ENCODE assay signal across 8 cellular contexts in the genomic region with DNA sequence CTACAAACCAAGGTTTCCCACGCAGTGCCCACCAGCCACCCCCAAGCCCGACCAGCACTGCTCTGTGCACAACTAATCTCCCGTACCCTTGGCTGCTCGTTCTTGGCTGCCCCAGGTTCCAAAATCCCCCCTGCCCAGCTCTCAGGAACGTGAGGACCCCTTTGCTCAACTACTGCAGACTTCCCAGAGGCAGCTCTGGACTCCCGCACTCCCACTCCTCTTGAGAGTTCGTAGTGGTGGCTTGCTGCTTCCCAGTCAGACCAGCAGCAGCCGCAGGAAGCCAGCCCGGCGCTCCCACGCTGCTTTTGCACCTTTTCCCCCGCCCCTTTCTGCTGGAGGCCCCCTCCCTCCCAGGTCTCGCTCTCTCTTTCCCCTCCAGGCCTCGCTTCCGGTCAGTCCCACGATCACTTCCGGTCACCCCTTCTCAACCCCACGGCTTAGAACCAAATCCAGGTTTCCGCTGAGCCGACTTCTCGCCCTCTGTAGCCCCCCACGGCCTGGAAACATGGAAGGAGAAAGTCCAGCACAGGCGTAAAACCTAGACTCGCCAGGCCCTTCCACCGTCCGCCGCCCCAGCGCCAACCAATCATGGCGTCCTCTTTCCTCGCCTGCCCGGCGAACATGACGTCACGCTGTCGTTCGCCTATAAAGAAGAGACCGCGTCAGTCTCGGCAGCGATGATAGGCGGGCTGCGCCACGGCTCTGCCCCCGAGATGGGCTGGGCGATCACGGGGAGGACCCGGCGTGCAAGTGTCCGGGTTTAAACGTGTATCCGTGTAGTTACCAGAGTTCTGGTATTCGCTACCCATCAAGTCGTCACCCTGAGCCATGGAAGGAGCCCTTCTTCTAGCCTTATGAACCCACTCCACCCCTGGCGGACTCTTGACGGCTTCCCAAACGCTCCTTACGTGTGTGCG. TPM values are rescaled to one million over a fixed set of nuclear protein-coding genes. Genes with fewer than 3 reads are reported as not detected.
DNase-seq lines count a peak whose midpoint lies in the region; ATAC-seq lines count a peak whose summit lies in the region.

TSS of gene TFCP2 (minus strand) at position 621 of the 917 bp plus-strand sequence. CDS start 713 bp downstream, outside the sequence.

- POLR2A ChIA-PET in CD8-positive, alpha-beta memory T cell (lab: Charles Lee): interaction anchor here (0.6 kb wide), 1 partner anchor 16 kb away, joined by 3 read pairs; no protein-coding TSS in a partner anchor

- peak; percentile 92 for ATAC-seq in GM19467 (IDR thresholded peaks at IDR 0.05; ENCODE audit: unreplicated experiment)
- ATAC-seq in effector memory CD8-positive, alpha-beta T cell (replicated peaks): peak; percentile 97

- peaks cover 0 to 6% (median 0%) of the 10 kb centered on the region in 3 donors for H3K36me3 Mint-ChIP-seq in CD8-positive, alpha-beta memory T cell
- H3K36me3 Mint-ChIP-seq in effector memory CD8-positive, alpha-beta T cell (ENCODE audit: insufficient read depth): no peaks in the 10 kb centered on the region

- H3K27me3 ChIP-seq in CD8-positive, alpha-beta memory T cell (ENCODE audit: insufficient read depth, low read length, poor library complexity, severe bottlenecking): no peaks in the 10 kb centered on the region

- H3K27me3 Mint-ChIP-seq in CD8-positive, alpha-beta memory T cell: no peaks in the 10 kb centered on the region
- H3K27me3 Mint-ChIP-seq in effector memory CD8-positive, alpha-beta T cell: no peaks in the 10 kb centered on the region

- CTCF ChIA-PET in CD8-positive, alpha-beta memory T cell (lab: Charles Lee): interaction anchor here (1.3 kb wide), 1 partner anchor 168 kb away, joined by 5 read pairs; no protein-coding TSS in a partner anchor

- H3K27ac Mint-ChIP-seq in CD8-positive, alpha-beta memory T cell: peak within 1 kb of the TSS in 7 of 8 donors; percentile 74 to 93 (median 83)
- no peak within 1 kb of the TSS for H3K27ac Mint-ChIP-seq in effector memory CD8-positive, alpha-beta T cell

- DNase-seq in CD8-positive, alpha-beta memory T cell: peak; percentile 89 to 95 (median 91)
- DNase-seq in HPDE6-E6E7 (ENCODE audit: extremely low spot score) (peak; percentile 95), NOMO-1 treated with DMSO at 0.1 percent for 48 hours (lab: John Stamatoyannopoulos, UW; ENCODE audit: unreplicated experiment) (peak; percentile 97), medulla oblongata (ENCODE audit: extremely low spot score) (peak; percentile 97)
- peak; percentile 87 to 91 for DNase-seq in activated CD8-positive, alpha-beta memory T cell treated with anti-CD3 and anti-CD28 coated beads for 4 hours (ENCODE audit: low read depth in 2 of 2)
- DNase-seq in effector memory CD8-positive, alpha-beta T cell: peak; percentile 91 to 93 (median 91)
- peak; percentile 86 to 91 (median 90) for DNase-seq in stimulated activated CD4-positive, alpha-beta T cell treated with anti-CD3 and anti-CD28 coated beads, TNF-alpha, amount 100 ng/mL, for 48 hours (ENCODE audit: low read depth in 3 of 3)

- H3K9me3 ChIP-seq in CD8-positive, alpha-beta memory T cell (ENCODE audit: low read length): no peaks in the 10 kb centered on the region

- H3K36me3 ChIP-seq in CD8-positive, alpha-beta memory T cell (ENCODE audit: insufficient read depth, low read length): no peaks in the 10 kb centered on the region

- H3K27ac ChIP-seq in CD8-positive, alpha-beta memory T cell (ENCODE audit: low read depth, low read length): peak within 1 kb of the TSS; percentile 99

- H3K4me1 Mint-ChIP-seq in CD8-positive, alpha-beta memory T cell: peaks cover 7 to 18% (median 16%) of the 10 kb centered on the region in 3 donors
- H3K4me1 Mint-ChIP-seq in effector memory CD8-positive, alpha-beta T cell (ENCODE audit: low read depth in 2 of 2): peaks cover 13 to 14% of the 10 kb centered on the region in 2 donors

- peak within 1 kb of the TSS in 4 of 7 donors; percentile 79 to 87 (median 84) for H3K4me3 Mint-ChIP-seq in CD8-positive, alpha-beta memory T cell
- no peak within 1 kb of the TSS for H3K4me3 Mint-ChIP-seq in effector memory CD8-positive, alpha-beta T cell

- no peaks in the 10 kb centered on the region for H3K9me3 Mint-ChIP-seq in CD8-positive, alpha-beta memory T cell
- no peaks in the 10 kb centered on the region for H3K9me3 Mint-ChIP-seq in effector memory CD8-positive, alpha-beta T cell

- H3K4me3 ChIP-seq in CD8-positive, alpha-beta memory T cell (ENCODE audit: low read length): peak within 1 kb of the TSS; percentile 94

- H3K4me1 ChIP-seq in CD8-positive, alpha-beta memory T cell (ENCODE audit: insufficient read depth, low read length): peaks cover 10% of the 10 kb centered on the region

RNA-seq across cellular contexts. Expression of gene TFCP2, which starts in this region (rescaled TPM):
- 10 to 100 TPM; 41.0 to 41.9 TPM for total RNA-seq in CD8-positive, alpha-beta memory T cell
- 13.9 TPM for polyA plus RNA-seq in CD8-positive, alpha-beta memory T cell

Comparison
In these comparisons a context has a peak if more than half of its experiments do, and no peak if none do; other contexts are left out.
1. Peak in every context shown above with its lines: DNase-seq, ATAC-seq, H3K4me3 ChIP-seq and H3K27ac ChIP-seq.
2. H3K27ac Mint-ChIP-seq: peak in CD8-positive, alpha-beta memory T cell (7 of 8); none in effector memory CD8-positive, alpha-beta T cell (0 of 2).
3. H3K4me3 Mint-ChIP-seq: peak in CD8-positive, alpha-beta memory T cell (4 of 7); none in effector memory CD8-positive, alpha-beta T cell (0 of 2).